10 cellular contexts compared by ENCODE assay signal in genomic region chr21:43005635-43006034, GRCh38.
"Had no signal": no experiment of that assay in that cellular context is flagged by ENCODE, and none has a peak within 500 bp of the region (broad histone marks: within the 10 kb centered on the region; RNA-seq: fewer than 3 reads in every experiment).

No MANE protein-coding gene starts in this region.

- H3K4me3 ChIP-seq: sigmoid colon had no signal

- DNase-seq: activated CD4-positive, alpha-beta T cell treated with anti-CD3 and anti-CD28 coated beads for 36 hours; activated CD8-positive, alpha-beta T cell treated with anti-CD3 and anti-CD28 coated beads for 36 hours; activated effector memory CD4-positive, alpha-beta T cell treated with Interleukin-2 at 50 U/mL for 16 hours; activated naive CD4-positive, alpha-beta T cell treated with anti-CD3 and anti-CD28 coated beads, Interleukin-2, amount 50 U/mL, for 16 hours; activated T-cell treated with anti-CD3 and anti-CD28 coated beads, Interleukin-2, amount 50 U/mL, for 4 hours; islet precursor cell; mammary epithelial cell; sigmoid colon; stimulated activated CD4-positive, alpha-beta T cell treated with anti-CD3 and anti-CD28 coated beads, Interleukin-1b, Interleukin-23, amount 100 ng/mL, for 48 hours had no signal

- ATAC-seq: activated CD4-positive, alpha-beta T cell treated with anti-CD3 and anti-CD28 coated beads for 36 hours; activated CD8-positive, alpha-beta T cell treated with anti-CD3 and anti-CD28 coated beads for 36 hours; activated T-cell treated with anti-CD3 and anti-CD28 coated beads, Interleukin-2, amount 50 U/mL, for 4 hours; natural killer cell treated with Interleukin-12 subunit alpha and Interleukin-12 subunit beta and Interleukin-15 and Interleukin-18, amount 100 ng/mL, for 72 hours had no signal

- H3K4me3 Mint-ChIP-seq: activated CD4-positive, alpha-beta T cell treated with anti-CD3 and anti-CD28 coated beads for 36 hours; activated CD8-positive, alpha-beta T cell treated with anti-CD3 and anti-CD28 coated beads for 36 hours; activated T-cell treated with anti-CD3 and anti-CD28 coated beads, Interleukin-2, amount 50 U/mL, for 4 hours; natural killer cell treated with Interleukin-12 subunit alpha and Interleukin-12 subunit beta and Interleukin-15 and Interleukin-18, amount 100 ng/mL, for 72 hours had no signal

- H3K4me1 Mint-ChIP-seq: activated CD4-positive, alpha-beta T cell treated with anti-CD3 and anti-CD28 coated beads for 36 hours had no signal

- H3K27me3 Mint-ChIP-seq: activated CD4-positive, alpha-beta T cell treated with anti-CD3 and anti-CD28 coated beads for 36 hours; activated CD8-positive, alpha-beta T cell treated with anti-CD3 and anti-CD28 coated beads for 36 hours; natural killer cell treated with Interleukin-12 subunit alpha and Interleukin-12 subunit beta and Interleukin-15 and Interleukin-18, amount 100 ng/mL, for 72 hours had no signal

- H3K27me3 ChIP-seq: sigmoid colon had no signal

- H3K27ac Mint-ChIP-seq: activated CD4-positive, alpha-beta T cell treated with anti-CD3 and anti-CD28 coated beads for 36 hours; activated CD8-positive, alpha-beta T cell treated with anti-CD3 and anti-CD28 coated beads for 36 hours; natural killer cell treated with Interleukin-12 subunit alpha and Interleukin-12 subunit beta and Interleukin-15 and Interleukin-18, amount 100 ng/mL, for 72 hours had no signal

- H3K9me3 ChIP-seq: sigmoid colon had no signal

- H3K9me3 Mint-ChIP-seq: activated T-cell treated with anti-CD3 and anti-CD28 coated beads, Interleukin-2, amount 50 U/mL, for 4 hours; natural killer cell treated with Interleukin-12 subunit alpha and Interleukin-12 subunit beta and Interleukin-15 and Interleukin-18, amount 100 ng/mL, for 72 hours had no signal
